Comparison of ENCODE assay signal across 1 cellular context in the genomic region with DNA sequence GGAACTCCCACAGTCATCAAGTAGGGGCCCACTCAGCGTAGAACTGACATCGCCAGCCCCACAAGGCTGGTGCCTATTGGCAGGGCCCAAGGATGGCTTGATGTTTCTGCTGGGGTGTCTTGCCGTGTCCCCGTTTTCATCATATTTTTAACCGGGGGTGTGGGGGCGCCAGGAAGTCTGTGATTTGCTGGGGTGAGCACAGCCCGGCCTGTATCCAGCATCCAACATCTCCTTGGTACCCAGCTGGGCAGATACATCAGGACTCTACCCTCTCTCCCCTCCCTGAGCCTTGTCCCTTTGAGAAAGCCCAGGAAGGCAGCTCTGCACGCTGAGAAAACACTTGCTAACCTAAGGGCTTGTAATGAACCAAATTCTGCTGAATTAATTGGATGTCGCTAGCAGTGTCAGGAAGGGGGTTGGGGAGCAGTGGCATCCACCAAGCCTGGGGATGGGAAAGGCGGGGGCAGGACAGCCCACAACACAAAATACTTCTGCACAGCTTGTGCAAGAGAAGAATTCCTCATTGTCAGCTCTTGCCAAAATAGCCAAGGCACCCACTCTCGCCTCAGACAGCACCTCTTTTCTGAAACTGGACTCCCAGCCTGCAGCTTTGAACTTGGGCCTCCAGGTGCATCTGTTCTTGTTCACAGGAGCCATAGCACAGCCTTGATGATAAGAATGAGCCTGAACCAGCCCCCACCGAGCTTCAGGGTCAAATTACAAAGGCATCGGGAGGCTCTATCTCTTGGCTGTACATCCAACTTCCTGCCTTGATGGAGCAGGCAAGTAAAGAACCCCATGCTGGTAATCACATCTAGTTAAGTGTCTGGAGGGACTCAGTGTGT.
TF ChIP-seq lines count a peak whose summit lies in the region.

No MANE protein-coding gene starts in this region.

TF ChIP-seq in HEK293, 187 proteins besides CTCF, POLR2A, EP300 and RAD21 (continued from another document and continues in another):
- TF ChIP-seq, protein P1, sequence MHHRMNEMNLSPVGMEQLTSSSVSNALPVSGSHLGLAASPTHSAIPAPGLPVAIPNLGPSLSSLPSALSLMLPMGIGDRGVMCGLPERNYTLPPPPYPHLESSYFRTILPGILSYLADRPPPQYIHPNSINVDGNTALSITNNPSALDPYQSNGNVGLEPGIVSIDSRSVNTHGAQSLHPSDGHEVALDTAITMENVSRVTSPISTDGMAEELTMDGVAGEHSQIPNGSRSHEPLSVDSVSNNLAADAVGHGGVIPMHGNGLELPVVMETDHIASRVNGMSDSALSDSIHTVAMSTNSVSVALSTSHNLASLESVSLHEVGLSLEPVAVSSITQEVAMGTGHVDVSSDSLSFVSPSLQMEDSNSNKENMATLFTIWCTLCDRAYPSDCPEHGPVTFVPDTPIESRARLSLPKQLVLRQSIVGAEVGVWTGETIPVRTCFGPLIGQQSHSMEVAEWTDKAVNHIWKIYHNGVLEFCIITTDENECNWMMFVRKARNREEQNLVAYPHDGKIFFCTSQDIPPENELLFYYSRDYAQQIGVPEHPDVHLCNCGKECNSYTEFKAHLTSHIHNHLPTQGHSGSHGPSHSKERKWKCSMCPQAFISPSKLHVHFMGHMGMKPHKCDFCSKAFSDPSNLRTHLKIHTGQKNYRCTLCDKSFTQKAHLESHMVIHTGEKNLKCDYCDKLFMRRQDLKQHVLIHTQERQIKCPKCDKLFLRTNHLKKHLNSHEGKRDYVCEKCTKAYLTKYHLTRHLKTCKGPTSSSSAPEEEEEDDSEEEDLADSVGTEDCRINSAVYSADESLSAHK (tag by site-specific recombination; IDR thresholded peaks at IDR 0.05) = no peak
- TF ChIP-seq ZSCAN30 (tag by site-specific recombination; IDR thresholded peaks at IDR 0.05) (no peak), GLIS1 (tag by site-specific recombination; IDR thresholded peaks at IDR 0.05) (peak; percentile 88; the same call in 1 of the 2 replicates), SETDB1 (IDR thresholded peaks at IDR 0.05; ENCODE audit: insufficient read length, low read length) (no peak), ZNF10 (tag by site-specific recombination; IDR thresholded peaks at IDR 0.05) (no peak), HOXD13 (CRISPR knock-in tag; IDR thresholded peaks at IDR 0.05; ENCODE audit: borderline replicate concordance) (no peak), TCF7L2 (IDR thresholded peaks at IDR 0.05; ENCODE audit: borderline replicate concordance, low read depth, low read length) (peak; percentile 87), ZNF174 (tag by site-specific recombination; IDR thresholded peaks at IDR 0.05) (no peak), EGR2 (tag by site-specific recombination; IDR thresholded peaks at IDR 0.05; ENCODE audit: low read depth) (no peak), SCRT2 (tag by site-specific recombination; IDR thresholded peaks at IDR 0.05) (no peak), ZNF175 (tag by site-specific recombination; IDR thresholded peaks at IDR 0.05) (no peak), ZNF155 (tag by site-specific recombination; IDR thresholded peaks at IDR 0.05) (no peak), ZNF121 (tag by site-specific recombination; IDR thresholded peaks at IDR 0.05) (no peak), ZNF768 (tag by site-specific recombination; IDR thresholded peaks at IDR 0.05) (no peak), ZNF670 (tag by site-specific recombination; IDR thresholded peaks at IDR 0.05; ENCODE audit: low read depth) (no peak), ZNF140 (tag by site-specific recombination; IDR thresholded peaks at IDR 0.05) (no peak), ZNF433 (tag by site-specific recombination; IDR thresholded peaks at IDR 0.05; ENCODE audit: low read depth) (no peak), TRIM28 (IDR thresholded peaks at IDR 0.05; ENCODE audit: borderline replicate concordance, low read length) (0 out of 2 replicates have a peak, but pooled peaks have one; percentile 12), ZNF701 (tag by site-specific recombination; IDR thresholded peaks at IDR 0.05) (no peak), PRDM10 (tag by site-specific recombination; IDR thresholded peaks at IDR 0.05) (peak; percentile 65; the same call in 1 of the 2 replicates), SP7 (tag by site-specific recombination; IDR thresholded peaks at IDR 0.05) (no peak), ZNF184 (tag by site-specific recombination; IDR thresholded peaks at IDR 0.05) (no peak), ZNF501 (tag by site-specific recombination; IDR thresholded peaks at IDR 0.05) (no peak), OVOL3 (tag by site-specific recombination; IDR thresholded peaks at IDR 0.05) (no peak), ZNF660 (tag by site-specific recombination; IDR thresholded peaks at IDR 0.05) (no peak), ZNF391 (tag by site-specific recombination; IDR thresholded peaks at IDR 0.05; ENCODE audit: borderline replicate concordance, low read depth) (no peak), ZNF629 (tag by site-specific recombination; IDR thresholded peaks at IDR 0.05) (0 out of 2 replicates have a peak, but pooled peaks have one; percentile 31), ZNF239 (tag by site-specific recombination; IDR thresholded peaks at IDR 0.05) (no peak), HOXA7 (CRISPR knock-in tag; IDR thresholded peaks at IDR 0.05; ENCODE audit: borderline replicate concordance) (no peak), ZSCAN23 (tag by site-specific recombination; IDR thresholded peaks at IDR 0.05) (no peak), ZNF558 (tag by site-specific recombination; IDR thresholded peaks at IDR 0.05) (no peak), ZNF585B (tag by site-specific recombination; IDR thresholded peaks at IDR 0.05) (no peak), ZNF776 (tag by site-specific recombination; IDR thresholded peaks at IDR 0.05; ENCODE audit: borderline replicate concordance) (no peak), ZBTB48 (tag by site-specific recombination; IDR thresholded peaks at IDR 0.05) (no peak), ZNF658 (tag by site-specific recombination; IDR thresholded peaks at IDR 0.05) (no peak), ZNF514 (tag by site-specific recombination; IDR thresholded peaks at IDR 0.05) (no peak), ZNF280D (tag by site-specific recombination; IDR thresholded peaks at IDR 0.05) (no peak), KLF10 (tag by site-specific recombination; IDR thresholded peaks at IDR 0.05) (no peak), ZNF335 (tag by site-specific recombination; conservative IDR thresholded peaks at IDR 0.05) (no peak), GLI2 (tag by site-specific recombination; IDR thresholded peaks at IDR 0.05; ENCODE audit: borderline replicate concordance, low read depth) (no peak), ZNF610 (tag by site-specific recombination; IDR thresholded peaks at IDR 0.05; ENCODE audit: borderline replicate concordance) (no peak), ZNF830 (tag by site-specific recombination; IDR thresholded peaks at IDR 0.05; ENCODE audit: low read depth) (no peak), IKZF3 (tag by site-specific recombination; IDR thresholded peaks at IDR 0.05) (no peak), ZNF37A (tag by site-specific recombination; IDR thresholded peaks at IDR 0.05) (no peak)
- TF ChIP-seq, protein P2, sequence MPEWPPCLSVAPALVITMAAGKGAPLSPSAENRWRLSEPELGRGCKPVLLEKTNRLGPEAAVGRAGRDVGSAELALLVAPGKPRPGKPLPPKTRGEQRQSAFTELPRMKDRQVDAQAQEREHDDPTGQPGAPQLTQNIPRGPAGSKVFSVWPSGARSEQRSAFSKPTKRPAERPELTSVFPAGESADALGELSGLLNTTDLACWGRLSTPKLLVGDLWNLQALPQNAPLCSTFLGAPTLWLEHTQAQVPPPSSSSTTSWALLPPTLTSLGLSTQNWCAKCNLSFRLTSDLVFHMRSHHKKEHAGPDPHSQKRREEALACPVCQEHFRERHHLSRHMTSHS (tag by site-specific recombination; IDR thresholded peaks at IDR 0.05) = no peak
- TF ChIP-seq, protein P3, sequence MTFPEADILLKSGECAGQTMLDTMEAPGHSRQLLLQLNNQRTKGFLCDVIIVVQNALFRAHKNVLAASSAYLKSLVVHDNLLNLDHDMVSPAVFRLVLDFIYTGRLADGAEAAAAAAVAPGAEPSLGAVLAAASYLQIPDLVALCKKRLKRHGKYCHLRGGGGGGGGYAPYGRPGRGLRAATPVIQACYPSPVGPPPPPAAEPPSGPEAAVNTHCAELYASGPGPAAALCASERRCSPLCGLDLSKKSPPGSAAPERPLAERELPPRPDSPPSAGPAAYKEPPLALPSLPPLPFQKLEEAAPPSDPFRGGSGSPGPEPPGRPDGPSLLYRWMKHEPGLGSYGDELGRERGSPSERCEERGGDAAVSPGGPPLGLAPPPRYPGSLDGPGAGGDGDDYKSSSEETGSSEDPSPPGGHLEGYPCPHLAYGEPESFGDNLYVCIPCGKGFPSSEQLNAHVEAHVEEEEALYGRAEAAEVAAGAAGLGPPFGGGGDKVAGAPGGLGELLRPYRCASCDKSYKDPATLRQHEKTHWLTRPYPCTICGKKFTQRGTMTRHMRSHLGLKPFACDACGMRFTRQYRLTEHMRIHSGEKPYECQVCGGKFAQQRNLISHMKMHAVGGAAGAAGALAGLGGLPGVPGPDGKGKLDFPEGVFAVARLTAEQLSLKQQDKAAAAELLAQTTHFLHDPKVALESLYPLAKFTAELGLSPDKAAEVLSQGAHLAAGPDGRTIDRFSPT (tag by site-specific recombination; IDR thresholded peaks at IDR 0.05) = no peak
- TF ChIP-seq, protein P4, sequence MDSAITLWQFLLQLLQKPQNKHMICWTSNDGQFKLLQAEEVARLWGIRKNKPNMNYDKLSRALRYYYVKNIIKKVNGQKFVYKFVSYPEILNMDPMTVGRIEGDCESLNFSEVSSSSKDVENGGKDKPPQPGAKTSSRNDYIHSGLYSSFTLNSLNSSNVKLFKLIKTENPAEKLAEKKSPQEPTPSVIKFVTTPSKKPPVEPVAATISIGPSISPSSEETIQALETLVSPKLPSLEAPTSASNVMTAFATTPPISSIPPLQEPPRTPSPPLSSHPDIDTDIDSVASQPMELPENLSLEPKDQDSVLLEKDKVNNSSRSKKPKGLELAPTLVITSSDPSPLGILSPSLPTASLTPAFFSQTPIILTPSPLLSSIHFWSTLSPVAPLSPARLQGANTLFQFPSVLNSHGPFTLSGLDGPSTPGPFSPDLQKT (IDR thresholded peaks at IDR 0.05; ENCODE audit: borderline replicate concordance, low read depth, low read length) = no peak
- TF ChIP-seq, protein P5, sequence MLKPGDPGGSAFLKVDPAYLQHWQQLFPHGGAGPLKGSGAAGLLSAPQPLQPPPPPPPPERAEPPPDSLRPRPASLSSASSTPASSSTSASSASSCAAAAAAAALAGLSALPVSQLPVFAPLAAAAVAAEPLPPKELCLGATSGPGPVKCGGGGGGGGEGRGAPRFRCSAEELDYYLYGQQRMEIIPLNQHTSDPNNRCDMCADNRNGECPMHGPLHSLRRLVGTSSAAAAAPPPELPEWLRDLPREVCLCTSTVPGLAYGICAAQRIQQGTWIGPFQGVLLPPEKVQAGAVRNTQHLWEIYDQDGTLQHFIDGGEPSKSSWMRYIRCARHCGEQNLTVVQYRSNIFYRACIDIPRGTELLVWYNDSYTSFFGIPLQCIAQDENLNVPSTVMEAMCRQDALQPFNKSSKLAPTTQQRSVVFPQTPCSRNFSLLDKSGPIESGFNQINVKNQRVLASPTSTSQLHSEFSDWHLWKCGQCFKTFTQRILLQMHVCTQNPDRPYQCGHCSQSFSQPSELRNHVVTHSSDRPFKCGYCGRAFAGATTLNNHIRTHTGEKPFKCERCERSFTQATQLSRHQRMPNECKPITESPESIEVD (tag by site-specific recombination; IDR thresholded peaks at IDR 0.05) = no peak
